Comparison of ENCODE assay signal across 12 cellular contexts in the genomic region with DNA sequence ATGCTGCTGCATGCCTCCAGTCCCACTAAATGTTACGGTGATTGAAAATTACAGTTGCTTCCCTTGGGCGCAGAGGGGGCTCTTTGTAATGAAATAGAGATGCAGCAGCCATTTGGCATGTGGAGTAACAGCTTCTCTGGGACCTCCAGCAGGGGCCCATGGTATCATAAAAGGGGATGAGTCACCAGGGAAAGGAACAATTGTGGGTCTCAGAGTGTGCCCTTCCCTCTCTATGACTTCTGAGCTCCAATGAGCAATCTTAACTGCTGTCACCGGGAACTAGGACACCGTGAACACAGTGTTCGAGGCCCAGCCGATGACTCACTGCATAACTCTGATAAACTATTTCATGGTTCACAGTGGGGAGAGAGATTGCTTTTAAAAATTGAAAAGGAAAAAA.
A peak's percentile ranks its signal among the peaks of the same experiment; 100 is the strongest.
DNase-seq lines count a peak whose midpoint lies in the region; ATAC-seq and TF ChIP-seq lines count a peak whose summit lies in the region.
"Had no signal": no experiment of that assay in that cellular context is flagged by ENCODE, and none has a peak within 500 bp of the region (broad histone marks: within the 10 kb centered on the region; RNA-seq: fewer than 3 reads in every experiment).

No MANE protein-coding gene starts in this region.

- no peak for ATAC-seq in HG02763 (IDR thresholded peaks at IDR 0.05; ENCODE audit: unreplicated experiment)
- ATAC-seq: gastrocnemius medialis had no signal

- no peak for TF ChIP-seq CTCF in neural progenitor cell (IDR thresholded peaks at IDR 0.05)

- no peaks in the 10 kb centered on the region for H4K20me1 ChIP-seq in neural progenitor cell (ENCODE audit: low read depth)

- no peaks in the 10 kb centered on the region for H3K4me1 ChIP-seq in neural progenitor cell
- H3K4me1 ChIP-seq: gastrocnemius medialis, upper lobe of left lung had no signal

- H3K4me3 Mint-ChIP-seq in neural progenitor cell, result no peak overlapping the region
- no peak overlapping the region for H3K4me3 Mint-ChIP-seq in activated naive CD4-positive, alpha-beta T cell treated with anti-CD3 and anti-CD28 coated beads, Interleukin-2, amount 10 ng/mL, durations not matched to agents 7 days and 5 days

- no peaks in the 10 kb centered on the region for H3F3A ChIP-seq in neural progenitor cell (ENCODE audit: low read depth)

- no peaks in the 10 kb centered on the region for H3K36me3 ChIP-seq in neural progenitor cell
- H3K36me3 ChIP-seq: gastrocnemius medialis, upper lobe of left lung had no signal

- DNase-seq in EL (peak; percentile 88), MV-4-11 (lab: John Stamatoyannopoulos, UW) (peak; percentile 42), dermis blood vessel endothelial cell (peak; percentile 34), neural progenitor cell (ENCODE audit: low spot score) (peak; percentile 6), NCI-H510A (lab: John Stamatoyannopoulos, UW) (no peak)
- no peak for DNase-seq in stimulated activated naive CD4-positive, alpha-beta T cell treated with Interleukin-2 at 50 U/mL for 16 hours (lab: John Stamatoyannopoulos, UW)
- no peak for DNase-seq in activated naive CD4-positive, alpha-beta T cell treated with anti-CD3 and anti-CD28 coated beads, Interleukin-2, amount 10 ng/mL, durations not matched to agents 7 days and 5 days
- DNase-seq: gastrocnemius medialis, NCI-H524, upper lobe of left lung had no signal

- H3K27me3 ChIP-seq in neural progenitor cell, result no peaks in the 10 kb centered on the region
- H3K27me3 ChIP-seq: gastrocnemius medialis, upper lobe of left lung had no signal

- no peaks in the 10 kb centered on the region for H3K9me3 ChIP-seq in neural progenitor cell (ENCODE audit: low read depth)
- H3K9me3 ChIP-seq: gastrocnemius medialis, upper lobe of left lung had no signal

- CTCF ChIA-PET in activated naive CD4-positive, alpha-beta T cell treated with anti-CD3 and anti-CD28 coated beads, Interleukin-2, amount 10 ng/mL, durations not matched to agents 7 days and 5 days (lab: Charles Lee), result no interaction called here

- H3K36me3 Mint-ChIP-seq in neural progenitor cell, result no peaks in the 10 kb centered on the region
- H3K36me3 Mint-ChIP-seq in activated naive CD4-positive, alpha-beta T cell treated with anti-CD3 and anti-CD28 coated beads, Interleukin-2, amount 10 ng/mL, durations not matched to agents 7 days and 5 days, result no peaks in the 10 kb centered on the region

- no peak overlapping the region for H3K4me3 ChIP-seq in neural progenitor cell
- H3K4me3 ChIP-seq: gastrocnemius medialis, skin epidermis, upper lobe of left lung had no signal

- H3K4me1 Mint-ChIP-seq in neural progenitor cell, result peaks cover 39% of the 10 kb centered on the region
- H3K4me1 Mint-ChIP-seq in activated naive CD4-positive, alpha-beta T cell treated with anti-CD3 and anti-CD28 coated beads, Interleukin-2, amount 10 ng/mL, durations not matched to agents 7 days and 5 days, result no peaks in the 10 kb centered on the region

- peak overlapping the region; percentile 43 for H3K27ac Mint-ChIP-seq in neural progenitor cell
- no peak overlapping the region for H3K27ac Mint-ChIP-seq in activated naive CD4-positive, alpha-beta T cell treated with anti-CD3 and anti-CD28 coated beads, Interleukin-2, amount 10 ng/mL, durations not matched to agents 7 days and 5 days

- H3K9me3 Mint-ChIP-seq in neural progenitor cell, result no peaks in the 10 kb centered on the region
- H3K9me3 Mint-ChIP-seq in activated naive CD4-positive, alpha-beta T cell treated with anti-CD3 and anti-CD28 coated beads, Interleukin-2, amount 10 ng/mL, durations not matched to agents 7 days and 5 days, result no peaks in the 10 kb centered on the region

- H2AFZ ChIP-seq in neural progenitor cell (replicated peaks), result peak overlapping the region; percentile 17

- no peak overlapping the region for H3K4me2 ChIP-seq in neural progenitor cell

- H3K27me3 Mint-ChIP-seq in neural progenitor cell (ENCODE audit: insufficient read depth, low read depth), result peaks cover 5% of the 10 kb centered on the region
- no peaks in the 10 kb centered on the region for H3K27me3 Mint-ChIP-seq in activated naive CD4-positive, alpha-beta T cell treated with anti-CD3 and anti-CD28 coated beads, Interleukin-2, amount 10 ng/mL, durations not matched to agents 7 days and 5 days

- H3K79me2 ChIP-seq in neural progenitor cell (ENCODE audit: low read depth), result no peaks in the 10 kb centered on the region

- no peak overlapping the region for H3K9ac ChIP-seq in neural progenitor cell

- no peak overlapping the region for H3K27ac ChIP-seq in neural progenitor cell
- H3K27ac ChIP-seq: gastrocnemius medialis, skin epidermis, upper lobe of left lung had no signal

Comparison
In these comparisons a context has a peak if more than half of its experiments do, and no peak if none do; other contexts are left out.
1. DNase-seq: peak in EL (single experiment), MV-4-11 (single experiment), dermis blood vessel endothelial cell (single experiment) and neural progenitor cell (single experiment); none in stimulated activated naive CD4-positive, alpha-beta T cell treated with Interleukin-2 at 50 U/mL for 16 hours (single experiment), activated naive CD4-positive, alpha-beta T cell treated with anti-CD3 and anti-CD28 coated beads, Interleukin-2, amount 10 ng/mL, durations not matched to agents 7 days and 5 days (single experiment) and NCI-H510A (single experiment).